1 cellular context compared by ENCODE assay signal in the genomic region with DNA sequence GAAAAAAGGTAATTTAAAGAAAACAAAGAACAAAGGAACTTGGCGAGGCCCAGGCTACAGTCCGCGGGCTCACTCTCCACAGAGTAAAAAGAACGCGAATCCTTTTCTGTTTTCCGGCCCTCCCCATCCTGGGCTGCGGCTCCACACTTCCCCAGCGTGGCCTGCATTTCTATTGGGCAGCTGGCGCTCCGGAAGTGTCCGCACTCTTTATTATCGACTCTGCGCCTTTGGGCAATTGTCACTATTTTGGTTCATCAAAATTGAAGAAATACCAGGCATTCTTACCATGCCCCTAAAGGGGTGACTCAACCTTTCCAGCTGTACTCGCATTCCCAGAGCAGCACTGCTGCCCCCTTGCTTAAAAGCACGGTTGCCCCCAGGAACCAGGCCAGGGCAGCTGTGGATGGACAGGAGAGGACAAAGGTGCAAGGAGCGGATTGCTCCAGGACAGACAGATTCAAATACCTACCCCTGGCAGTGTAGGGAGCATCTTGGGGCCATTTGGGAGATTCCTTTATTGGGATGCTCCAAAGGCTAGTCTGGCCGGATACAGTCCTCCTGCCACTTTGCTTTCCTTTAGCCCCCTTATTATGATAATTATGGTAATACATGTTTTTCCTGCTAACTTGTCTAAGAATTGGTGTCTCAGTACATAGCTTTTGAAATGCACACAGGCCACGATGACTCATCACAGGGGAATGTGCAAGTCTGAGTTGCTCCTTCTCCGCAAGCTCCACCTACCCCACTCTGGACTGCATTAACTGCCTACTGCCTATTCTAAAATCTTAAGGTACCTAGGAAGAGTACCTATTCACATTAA.
TF ChIP-seq lines count a peak whose summit lies in the region.

No MANE protein-coding gene starts in this region.

TF ChIP-seq in K562, 482 proteins besides CTCF, POLR2A, EP300 and RAD21 (continues in another document):
- TF ChIP-seq, protein P1, sequence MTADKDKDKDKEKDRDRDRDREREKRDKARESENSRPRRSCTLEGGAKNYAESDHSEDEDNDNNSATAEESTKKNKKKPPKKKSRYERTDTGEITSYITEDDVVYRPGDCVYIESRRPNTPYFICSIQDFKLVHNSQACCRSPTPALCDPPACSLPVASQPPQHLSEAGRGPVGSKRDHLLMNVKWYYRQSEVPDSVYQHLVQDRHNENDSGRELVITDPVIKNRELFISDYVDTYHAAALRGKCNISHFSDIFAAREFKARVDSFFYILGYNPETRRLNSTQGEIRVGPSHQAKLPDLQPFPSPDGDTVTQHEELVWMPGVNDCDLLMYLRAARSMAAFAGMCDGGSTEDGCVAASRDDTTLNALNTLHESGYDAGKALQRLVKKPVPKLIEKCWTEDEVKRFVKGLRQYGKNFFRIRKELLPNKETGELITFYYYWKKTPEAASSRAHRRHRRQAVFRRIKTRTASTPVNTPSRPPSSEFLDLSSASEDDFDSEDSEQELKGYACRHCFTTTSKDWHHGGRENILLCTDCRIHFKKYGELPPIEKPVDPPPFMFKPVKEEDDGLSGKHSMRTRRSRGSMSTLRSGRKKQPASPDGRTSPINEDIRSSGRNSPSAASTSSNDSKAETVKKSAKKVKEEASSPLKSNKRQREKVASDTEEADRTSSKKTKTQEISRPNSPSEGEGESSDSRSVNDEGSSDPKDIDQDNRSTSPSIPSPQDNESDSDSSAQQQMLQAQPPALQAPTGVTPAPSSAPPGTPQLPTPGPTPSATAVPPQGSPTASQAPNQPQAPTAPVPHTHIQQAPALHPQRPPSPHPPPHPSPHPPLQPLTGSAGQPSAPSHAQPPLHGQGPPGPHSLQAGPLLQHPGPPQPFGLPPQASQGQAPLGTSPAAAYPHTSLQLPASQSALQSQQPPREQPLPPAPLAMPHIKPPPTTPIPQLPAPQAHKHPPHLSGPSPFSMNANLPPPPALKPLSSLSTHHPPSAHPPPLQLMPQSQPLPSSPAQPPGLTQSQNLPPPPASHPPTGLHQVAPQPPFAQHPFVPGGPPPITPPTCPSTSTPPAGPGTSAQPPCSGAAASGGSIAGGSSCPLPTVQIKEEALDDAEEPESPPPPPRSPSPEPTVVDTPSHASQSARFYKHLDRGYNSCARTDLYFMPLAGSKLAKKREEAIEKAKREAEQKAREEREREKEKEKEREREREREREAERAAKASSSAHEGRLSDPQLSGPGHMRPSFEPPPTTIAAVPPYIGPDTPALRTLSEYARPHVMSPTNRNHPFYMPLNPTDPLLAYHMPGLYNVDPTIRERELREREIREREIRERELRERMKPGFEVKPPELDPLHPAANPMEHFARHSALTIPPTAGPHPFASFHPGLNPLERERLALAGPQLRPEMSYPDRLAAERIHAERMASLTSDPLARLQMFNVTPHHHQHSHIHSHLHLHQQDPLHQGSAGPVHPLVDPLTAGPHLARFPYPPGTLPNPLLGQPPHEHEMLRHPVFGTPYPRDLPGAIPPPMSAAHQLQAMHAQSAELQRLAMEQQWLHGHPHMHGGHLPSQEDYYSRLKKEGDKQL (CRISPR knock-in tag; IDR thresholded peaks at IDR 0.05; ENCODE audit: borderline replicate concordance): no peak
- TF ChIP-seq NFE2 (IDR thresholded peaks at IDR 0.05; ENCODE audit: low read depth) (peak; percentile 62), KLF16 (IDR thresholded peaks at IDR 0.05) (no peak), ILF3 (IDR thresholded peaks at IDR 0.05; ENCODE audit: borderline replicate concordance) (no peak), ARID1B (IDR thresholded peaks at IDR 0.05) (0 out of 2 replicates have a peak, but pooled peaks have one; percentile 16), ZNF77 (CRISPR knock-in tag; IDR thresholded peaks at IDR 0.05) (no peak), TEAD2 (tag; IDR thresholded peaks at IDR 0.05) (peak; percentile 91; the same call in 1 of the 2 replicates), SNIP1 (IDR thresholded peaks at IDR 0.05; ENCODE audit: low read depth) (no peak), ZBTB8A (IDR thresholded peaks at IDR 0.05; ENCODE audit: partially characterized antibody) (no peak), CTBP1 (IDR thresholded peaks at IDR 0.05; ENCODE audit: borderline replicate concordance) (peak; percentile 23; the same call in 1 of the 2 replicates), ZNF224 (CRISPR knock-in tag; IDR thresholded peaks at IDR 0.05) (no peak), MAFG (tag; conservative IDR thresholded peaks at IDR 0.05) (peak; percentile 61), FOS (IDR thresholded peaks at IDR 0.05; ENCODE audit: extremely low read depth, insufficient read length) (peak; percentile 35), ATF7 (IDR thresholded peaks at IDR 0.05) (0 out of 2 replicates have a peak, but pooled peaks have one; percentile 30), ZFPM2 (CRISPR knock-in tag; IDR thresholded peaks at IDR 0.05) (no peak), ZNF121 (CRISPR knock-in tag; conservative IDR thresholded peaks at IDR 0.05) (no peak), RBM34 (IDR thresholded peaks at IDR 0.05; ENCODE audit: borderline replicate concordance, insufficient read depth, low read length) (no peak), NFIC (IDR thresholded peaks at IDR 0.05) (no peak), ZNF561 (CRISPR knock-in tag; conservative IDR thresholded peaks at IDR 0.05) (no peak), TEAD4 (IDR thresholded peaks at IDR 0.05; ENCODE audit: low read length) (peak; percentile 86), TEAD4 (CRISPR knock-in tag; IDR thresholded peaks at IDR 0.05; ENCODE audit: borderline replicate concordance) (no peak), C11orf30 (IDR thresholded peaks at IDR 0.05; ENCODE audit: low read depth) (peak; percentile 52), TEAD1 (CRISPR knock-in tag; IDR thresholded peaks at IDR 0.05) (peak; percentile 80 to 96; a peak in 3 of 4 replicates), ZBTB7A (IDR thresholded peaks at IDR 0.05; ENCODE audit: borderline replicate concordance, control insufficient read depth, low read depth, low read length) (no peak), DDX20 (tag; IDR thresholded peaks at IDR 0.05; ENCODE audit: low read depth) (no peak), HNRNPLL (IDR thresholded peaks at IDR 0.05; ENCODE audit: low read depth, low read length, poor library complexity, severe bottlenecking) (peak; percentile 79), JUNB (CRISPR knock-in tag; conservative IDR thresholded peaks at IDR 0.05) (peak; percentile 76), RNF2 (IDR thresholded peaks at IDR 0.05) (no peak), CBFA2T2 (conservative IDR thresholded peaks at IDR 0.05) (no peak), ZNF444 (CRISPR knock-in tag; IDR thresholded peaks at IDR 0.05) (no peak), DPF2 (IDR thresholded peaks at IDR 0.05) (peak; percentile 30; the same call in 1 of the 2 replicates), SMARCE1 (IDR thresholded peaks at IDR 0.05) (0 out of 2 replicates have a peak, but pooled peaks have one; percentile 39), EGR1 (conservative IDR thresholded peaks at IDR 0.05) (no peak), CBFA2T3 (IDR thresholded peaks at IDR 0.05) (no peak), JUND (IDR thresholded peaks at IDR 0.05; ENCODE audit: borderline replicate concordance, low read depth, low read length) (peak; percentile 99), JUND (tag; IDR thresholded peaks at IDR 0.05; ENCODE audit: borderline replicate concordance, low read depth, low read length) (peak; percentile 99), SMARCA4 (IDR thresholded peaks at IDR 0.05) (0 out of 2 replicates have a peak, but pooled peaks have one; percentile 51), JUN (IDR thresholded peaks at IDR 0.05; ENCODE audit: borderline replicate concordance, low read depth, low read length) (peak; percentile 88), JUN (CRISPR knock-in tag; IDR thresholded peaks at IDR 0.05; ENCODE audit: borderline replicate concordance) (no peak), STAT5B (CRISPR knock-in tag; IDR thresholded peaks at IDR 0.05) (no peak), FOSL1 (tag; conservative IDR thresholded peaks at IDR 0.05) (peak; percentile 91)
- TF ChIP-seq, protein P2, sequence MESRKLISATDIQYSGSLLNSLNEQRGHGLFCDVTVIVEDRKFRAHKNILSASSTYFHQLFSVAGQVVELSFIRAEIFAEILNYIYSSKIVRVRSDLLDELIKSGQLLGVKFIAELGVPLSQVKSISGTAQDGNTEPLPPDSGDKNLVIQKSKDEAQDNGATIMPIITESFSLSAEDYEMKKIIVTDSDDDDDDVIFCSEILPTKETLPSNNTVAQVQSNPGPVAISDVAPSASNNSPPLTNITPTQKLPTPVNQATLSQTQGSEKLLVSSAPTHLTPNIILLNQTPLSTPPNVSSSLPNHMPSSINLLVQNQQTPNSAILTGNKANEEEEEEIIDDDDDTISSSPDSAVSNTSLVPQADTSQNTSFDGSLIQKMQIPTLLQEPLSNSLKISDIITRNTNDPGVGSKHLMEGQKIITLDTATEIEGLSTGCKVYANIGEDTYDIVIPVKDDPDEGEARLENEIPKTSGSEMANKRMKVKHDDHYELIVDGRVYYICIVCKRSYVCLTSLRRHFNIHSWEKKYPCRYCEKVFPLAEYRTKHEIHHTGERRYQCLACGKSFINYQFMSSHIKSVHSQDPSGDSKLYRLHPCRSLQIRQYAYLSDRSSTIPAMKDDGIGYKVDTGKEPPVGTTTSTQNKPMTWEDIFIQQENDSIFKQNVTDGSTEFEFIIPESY (CRISPR knock-in tag; IDR thresholded peaks at IDR 0.05): no peak
- TF ChIP-seq, protein P3, sequence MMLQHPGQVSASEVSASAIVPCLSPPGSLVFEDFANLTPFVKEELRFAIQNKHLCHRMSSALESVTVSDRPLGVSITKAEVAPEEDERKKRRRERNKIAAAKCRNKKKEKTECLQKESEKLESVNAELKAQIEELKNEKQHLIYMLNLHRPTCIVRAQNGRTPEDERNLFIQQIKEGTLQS (IDR thresholded peaks at IDR 0.05): peak; percentile 97
- TF ChIP-seq, protein P3 (CRISPR knock-in tag; conservative IDR thresholded peaks at IDR 0.05): peak; percentile 90
- TF ChIP-seq, protein P4, sequence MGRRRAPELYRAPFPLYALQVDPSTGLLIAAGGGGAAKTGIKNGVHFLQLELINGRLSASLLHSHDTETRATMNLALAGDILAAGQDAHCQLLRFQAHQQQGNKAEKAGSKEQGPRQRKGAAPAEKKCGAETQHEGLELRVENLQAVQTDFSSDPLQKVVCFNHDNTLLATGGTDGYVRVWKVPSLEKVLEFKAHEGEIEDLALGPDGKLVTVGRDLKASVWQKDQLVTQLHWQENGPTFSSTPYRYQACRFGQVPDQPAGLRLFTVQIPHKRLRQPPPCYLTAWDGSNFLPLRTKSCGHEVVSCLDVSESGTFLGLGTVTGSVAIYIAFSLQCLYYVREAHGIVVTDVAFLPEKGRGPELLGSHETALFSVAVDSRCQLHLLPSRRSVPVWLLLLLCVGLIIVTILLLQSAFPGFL (CRISPR knock-in tag; IDR thresholded peaks at IDR 0.05): no peak
- TF ChIP-seq, protein P5, sequence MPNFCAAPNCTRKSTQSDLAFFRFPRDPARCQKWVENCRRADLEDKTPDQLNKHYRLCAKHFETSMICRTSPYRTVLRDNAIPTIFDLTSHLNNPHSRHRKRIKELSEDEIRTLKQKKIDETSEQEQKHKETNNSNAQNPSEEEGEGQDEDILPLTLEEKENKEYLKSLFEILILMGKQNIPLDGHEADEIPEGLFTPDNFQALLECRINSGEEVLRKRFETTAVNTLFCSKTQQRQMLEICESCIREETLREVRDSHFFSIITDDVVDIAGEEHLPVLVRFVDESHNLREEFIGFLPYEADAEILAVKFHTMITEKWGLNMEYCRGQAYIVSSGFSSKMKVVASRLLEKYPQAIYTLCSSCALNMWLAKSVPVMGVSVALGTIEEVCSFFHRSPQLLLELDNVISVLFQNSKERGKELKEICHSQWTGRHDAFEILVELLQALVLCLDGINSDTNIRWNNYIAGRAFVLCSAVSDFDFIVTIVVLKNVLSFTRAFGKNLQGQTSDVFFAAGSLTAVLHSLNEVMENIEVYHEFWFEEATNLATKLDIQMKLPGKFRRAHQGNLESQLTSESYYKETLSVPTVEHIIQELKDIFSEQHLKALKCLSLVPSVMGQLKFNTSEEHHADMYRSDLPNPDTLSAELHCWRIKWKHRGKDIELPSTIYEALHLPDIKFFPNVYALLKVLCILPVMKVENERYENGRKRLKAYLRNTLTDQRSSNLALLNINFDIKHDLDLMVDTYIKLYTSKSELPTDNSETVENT (CRISPR knock-in tag; IDR thresholded peaks at IDR 0.05): no peak
- TF ChIP-seq, protein P6, sequence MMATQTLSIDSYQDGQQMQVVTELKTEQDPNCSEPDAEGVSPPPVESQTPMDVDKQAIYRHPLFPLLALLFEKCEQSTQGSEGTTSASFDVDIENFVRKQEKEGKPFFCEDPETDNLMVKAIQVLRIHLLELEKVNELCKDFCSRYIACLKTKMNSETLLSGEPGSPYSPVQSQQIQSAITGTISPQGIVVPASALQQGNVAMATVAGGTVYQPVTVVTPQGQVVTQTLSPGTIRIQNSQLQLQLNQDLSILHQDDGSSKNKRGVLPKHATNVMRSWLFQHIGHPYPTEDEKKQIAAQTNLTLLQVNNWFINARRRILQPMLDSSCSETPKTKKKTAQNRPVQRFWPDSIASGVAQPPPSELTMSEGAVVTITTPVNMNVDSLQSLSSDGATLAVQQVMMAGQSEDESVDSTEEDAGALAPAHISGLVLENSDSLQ (IDR thresholded peaks at IDR 0.05): no peak
- TF ChIP-seq, protein P7, sequence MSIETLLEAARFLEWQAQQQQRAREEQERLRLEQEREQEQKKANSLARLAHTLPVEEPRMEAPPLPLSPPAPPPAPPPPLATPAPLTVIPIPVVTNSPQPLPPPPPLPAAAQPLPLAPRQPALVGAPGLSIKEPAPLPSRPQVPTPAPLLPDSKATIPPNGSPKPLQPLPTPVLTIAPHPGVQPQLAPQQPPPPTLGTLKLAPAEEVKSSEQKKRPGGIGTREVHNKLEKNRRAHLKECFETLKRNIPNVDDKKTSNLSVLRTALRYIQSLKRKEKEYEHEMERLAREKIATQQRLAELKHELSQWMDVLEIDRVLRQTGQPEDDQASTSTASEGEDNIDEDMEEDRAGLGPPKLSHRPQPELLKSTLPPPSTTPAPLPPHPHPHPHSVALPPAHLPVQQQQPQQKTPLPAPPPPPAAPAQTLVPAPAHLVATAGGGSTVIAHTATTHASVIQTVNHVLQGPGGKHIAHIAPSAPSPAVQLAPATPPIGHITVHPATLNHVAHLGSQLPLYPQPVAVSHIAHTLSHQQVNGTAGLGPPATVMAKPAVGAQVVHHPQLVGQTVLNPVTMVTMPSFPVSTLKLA (conservative IDR thresholded peaks at IDR 0.05): no peak
- TF ChIP-seq, protein P8, sequence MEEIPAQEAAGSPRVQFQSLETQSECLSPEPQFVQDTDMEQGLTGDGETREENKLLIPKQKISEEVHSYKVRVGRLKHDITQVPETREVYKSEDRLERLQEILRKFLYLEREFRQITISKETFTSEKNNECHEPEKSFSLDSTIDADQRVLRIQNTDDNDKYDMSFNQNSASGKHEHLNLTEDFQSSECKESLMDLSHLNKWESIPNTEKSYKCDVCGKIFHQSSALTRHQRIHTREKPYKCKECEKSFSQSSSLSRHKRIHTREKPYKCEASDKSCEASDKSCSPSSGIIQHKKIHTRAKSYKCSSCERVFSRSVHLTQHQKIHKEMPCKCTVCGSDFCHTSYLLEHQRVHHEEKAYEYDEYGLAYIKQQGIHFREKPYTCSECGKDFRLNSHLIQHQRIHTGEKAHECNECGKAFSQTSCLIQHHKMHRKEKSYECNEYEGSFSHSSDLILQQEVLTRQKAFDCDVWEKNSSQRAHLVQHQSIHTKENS (CRISPR knock-in tag; IDR thresholded peaks at IDR 0.05): no peak
- TF ChIP-seq, protein P9, sequence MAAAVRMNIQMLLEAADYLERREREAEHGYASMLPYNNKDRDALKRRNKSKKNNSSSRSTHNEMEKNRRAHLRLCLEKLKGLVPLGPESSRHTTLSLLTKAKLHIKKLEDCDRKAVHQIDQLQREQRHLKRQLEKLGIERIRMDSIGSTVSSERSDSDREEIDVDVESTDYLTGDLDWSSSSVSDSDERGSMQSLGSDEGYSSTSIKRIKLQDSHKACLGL (CRISPR knock-in tag; IDR thresholded peaks at IDR 0.05; ENCODE audit: borderline replicate concordance, poor library complexity, severe bottlenecking): no peak
